Comparison of ENCODE assay signal across 1 cellular context in genomic region chrX:116499780-116500179, GRCh38.
TF ChIP-seq lines count a peak whose summit lies in the region.

No MANE protein-coding gene starts in this region.

TF ChIP-seq in HCT116, 20 proteins besides CTCF, POLR2A, EP300 and RAD21 (continued from another document):
- TF ChIP-seq REST (IDR thresholded peaks at IDR 0.05; ENCODE audit: low read depth) (no peak), JUND (IDR thresholded peaks at IDR 0.05) (no peak), ATF3 (IDR thresholded peaks at IDR 0.05) (no peak), POLR2AphosphoS5 (IDR thresholded peaks at IDR 0.05; ENCODE audit: low read depth, low read length) (no peak), EGR1 (IDR thresholded peaks at IDR 0.05; ENCODE audit: low read depth) (no peak)
